8 cellular contexts compared by ENCODE assay signal in genomic region chr19:14116918-14117578, GRCh38. TPM values are rescaled to one million over a fixed set of nuclear protein-coding genes. Genes with fewer than 3 reads are reported as not detected.
A peak's percentile ranks its signal among the peaks of the same experiment; 100 is the strongest.
DNase-seq lines count a peak whose midpoint lies in the region; ATAC-seq and TF ChIP-seq lines count a peak whose summit lies in the region.

No MANE protein-coding gene starts in this region.

- no peak for TF ChIP-seq CTCF in LNCaP clone FGC (IDR thresholded peaks at IDR 0.05; ENCODE audit: control insufficient read depth, extremely low read depth, insufficient read depth)
- TF ChIP-seq CTCF in brain (conservative IDR thresholded peaks at IDR 0.05) = no peak
- TF ChIP-seq CTCF in left lung (IDR thresholded peaks at IDR 0.05) = no peak

- in situ Hi-C loops in G401 (cut with HindIII; ENCODE audit: low sequenced_read_pairs) = no loop called here

- H3K27ac ChIP-seq in left lung (peak overlapping the region in 1 of 2 donors; percentile 88), temporal lobe (ENCODE audit: low read depth, low read length) (peak overlapping the region; percentile 36)

- no peaks in the 10 kb centered on the region for H3K36me3 ChIP-seq in left lung

- H3K27me3 Mint-ChIP-seq in brain = peaks cover 7% of the 10 kb centered on the region

- H3K27me3 ChIP-seq in left lung = no peaks in the 10 kb centered on the region

- peak; percentile 16 for DNase-seq in activated CD4-positive, alpha-beta T cell treated with anti-CD3 and anti-CD28 coated beads for 48 hours
- DNase-seq in activated CD4-positive, alpha-beta T cell treated with anti-CD3 and anti-CD28 coated beads, Interleukin-2, amount 50 U/mL, for 4 hours = no peak
- DNase-seq in LNCaP clone FGC (ENCODE audit: low read depth) (no peak), left lung (peak; percentile 56 to 86), G401 (ENCODE audit: low spot score) (no peak)

- no peaks in the 10 kb centered on the region for H3K9me3 ChIP-seq in left lung

- H3K4me3 ChIP-seq in LNCaP clone FGC (ENCODE audit: low read depth, low read length) (peak overlapping the region; percentile 90), left lung (peak overlapping the region; percentile 74 to 87)

- peak overlapping the region; percentile 82 to 96 (median 88) for H3K27ac Mint-ChIP-seq in brain

- peaks cover 59% of the 10 kb centered on the region for H3K4me1 Mint-ChIP-seq in brain

- intact Hi-C loops in left lung (cut with DNase I) = no loop called here

- H3K36me3 Mint-ChIP-seq in brain = no peaks in the 10 kb centered on the region

- H3K4me1 ChIP-seq in left lung = peaks cover 37 to 72% of the 10 kb centered on the region in 2 donors

- H3K9me3 Mint-ChIP-seq in brain = no peaks in the 10 kb centered on the region

- peak overlapping the region; percentile 92 to 97 (median 96) for H3K4me3 Mint-ChIP-seq in brain

- ATAC-seq in left lung (no peak), HG02938 (IDR thresholded peaks at IDR 0.05; ENCODE audit: unreplicated experiment) (no peak)

RNA-seq across cellular contexts. Expression of gene PRKACA, which starts 0.5 kb away (rescaled TPM):
- 235 TPM for polyA plus RNA-seq in brain (ENCODE audit: insufficient read depth, low read depth, low replicate concordance)
- total RNA-seq in left lung (100 to 1,000 TPM in 1 of 2 donors, 10 to 100 TPM in 1; 81.5 to 118 TPM), temporal lobe (36.4 TPM)
- total RNA-seq in G401 (2014; rRNA removed; shearing (Covaris generic)) = 31.8 and 37.7 TPM in 2 replicates

RNA-seq across cellular contexts. Expression of gene ASF1B, which starts 19.3 kb away (rescaled TPM):
- polyA plus RNA-seq in brain (ENCODE audit: insufficient read depth, low read depth, low replicate concordance) = 127 TPM
- total RNA-seq in left lung (10 to 100 TPM; 10.5 to 11.4 TPM), temporal lobe (1.7 TPM)
- 108 and 120 TPM in 2 replicates for total RNA-seq in G401 (2014; rRNA removed; shearing (Covaris generic))

RNA-seq across cellular contexts. Expression of gene SAMD1, which starts 26.5 kb away (rescaled TPM):
- polyA plus RNA-seq in brain (ENCODE audit: insufficient read depth, low read depth, low replicate concordance) = 168 TPM
- total RNA-seq in left lung (10 to 100 TPM; 40.4 to 56.9 TPM), temporal lobe (28.0 TPM)
- total RNA-seq in G401 (2014; rRNA removed; shearing (Covaris generic)) = 162 and 188 TPM in 2 replicates

RNA-seq across cellular contexts. Expression of gene C19orf67, which starts 31.5 kb away (rescaled TPM):
- polyA plus RNA-seq in brain (ENCODE audit: insufficient read depth, low read depth, low replicate concordance) = not detected
- total RNA-seq in left lung (not detected), temporal lobe (not detected)
- not detected in 2 replicates for total RNA-seq in G401 (2014; rRNA removed; shearing (Covaris generic))

RNA-seq across cellular contexts. Expression of gene MISP3, which starts 44.5 kb away (rescaled TPM):
- 22.6 TPM for polyA plus RNA-seq in brain (ENCODE audit: insufficient read depth, low read depth, low replicate concordance)
- total RNA-seq in left lung (10 to 100 TPM in 1 of 2 donors, 1 to 10 TPM in 1; 6.3 to 10.8 TPM), temporal lobe (1.7 TPM)
- total RNA-seq in G401 (2014; rRNA removed; shearing (Covaris generic)) = 2.8 and 4.6 TPM in 2 replicates

Comparison
In these comparisons a context has a peak if more than half of its experiments do, and no peak if none do; other contexts are left out.
1. DNase-seq: peak in activated CD4-positive, alpha-beta T cell treated with anti-CD3 and anti-CD28 coated beads for 48 hours (single experiment) and left lung (2 of 2); none in activated CD4-positive, alpha-beta T cell treated with anti-CD3 and anti-CD28 coated beads, Interleukin-2, amount 50 U/mL, for 4 hours (0 of 2), LNCaP clone FGC (single experiment) and G401 (single experiment).